ENCODE assay signal across 8 cellular contexts in the genomic region with DNA sequence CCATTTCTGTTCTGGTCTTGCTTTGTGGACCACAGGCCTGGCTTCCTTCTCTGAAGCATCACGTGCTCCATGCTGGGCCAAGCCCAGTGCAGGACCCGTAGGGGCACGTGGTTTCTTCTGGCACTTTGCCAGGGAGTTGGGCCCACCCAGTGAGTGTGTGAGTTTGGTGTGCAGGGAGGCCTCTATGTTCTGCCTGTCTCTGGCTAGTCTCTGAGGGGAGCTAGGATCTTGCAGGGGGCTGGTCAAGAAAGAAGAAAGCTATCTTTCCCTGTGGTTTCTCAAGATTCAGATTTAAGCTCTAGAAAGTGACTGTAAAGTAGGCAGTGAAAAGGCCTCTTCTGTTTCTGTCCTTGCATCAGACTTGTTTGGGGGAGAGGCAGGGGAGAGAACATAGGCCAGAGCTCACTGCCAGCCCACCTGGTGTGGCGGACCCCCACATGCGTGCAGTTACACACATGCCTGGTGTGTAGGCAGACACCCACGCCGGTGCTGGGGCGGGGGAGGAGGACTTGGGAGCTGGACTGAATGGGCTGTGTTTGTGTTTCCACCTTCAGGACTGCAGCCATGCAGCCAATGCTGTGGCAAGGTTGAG. TPM values are rescaled to one million over a fixed set of nuclear protein-coding genes. Genes with fewer than 3 reads are reported as not detected.
DNase-seq lines count a peak whose midpoint lies in the region; ATAC-seq, FAIRE-seq and TF ChIP-seq lines count a peak whose summit lies in the region.

No MANE protein-coding gene starts in this region.

- peak; percentile 62 for DNase-seq in stimulated activated CD4-positive, alpha-beta T cell treated with anti-CD3 and anti-CD28 coated beads, Interleukin-15, amount 100 ng/mL, for 24 hours
- DNase-seq in stimulated activated CD4-positive, alpha-beta T cell treated with anti-CD3 and anti-CD28 coated beads, Interleukin-4, amount 100 ng/mL, for 4 hours: no peak
- no peak for DNase-seq in activated T-helper 2 cell treated with anti-CD3 and anti-CD28 coated beads, Interferon-gamma antibody, Interleukin-2, Interleukin-4, amounts not matched to agents 10 μg/mL and 5 μg/mL and 100 μg/mL, durations not matched to agents 14 hours and 24 hours and 36 hours (ENCODE audit: low spot score)
- DNase-seq in left ventricle myocardium inferior: peak; percentile 67
- no peak for DNase-seq in small intestine
- no peak for DNase-seq in NCI-H2029 treated with DMSO at 0.1 percent for 48 hours (lab: John Stamatoyannopoulos, UW)
- no peak for DNase-seq in frontal cortex (ENCODE audit: low spot score in 2 of 2)

- ATAC-seq in HG02884 (IDR thresholded peaks at IDR 0.05; ENCODE audit: unreplicated experiment): no peak

- H3K27ac ChIP-seq in left ventricle myocardium inferior (replicated peaks) (peak overlapping the region; percentile 79), small intestine (ENCODE audit: low read depth in 1 of 2, low read length in 1 of 2) (peak overlapping the region; percentile 12 to 41)

- intact Hi-C loops in activated T-helper 2 cell treated with anti-CD3 and anti-CD28 coated beads, Interferon-gamma antibody, Interleukin-2, Interleukin-4, amounts not matched to agents 10 μg/mL and 5 μg/mL and 100 μg/mL, durations not matched to agents 14 hours and 24 hours and 36 hours (cut with micrococcal nuclease): no loop called here
- intact Hi-C loops in left ventricle myocardium inferior (cut with micrococcal nuclease): no loop called here

- peaks cover 31% of the 10 kb centered on the region for H3K36me3 ChIP-seq in left ventricle myocardium inferior
- H3K36me3 ChIP-seq in small intestine (ENCODE audit: control insufficient read depth in 2 of 2, insufficient read depth in 2 of 2, low read length in 2 of 2): peaks cover 5 to 21% of the 10 kb centered on the region in 2 donors

- no peak overlapping the region for H3K4me3 Mint-ChIP-seq in activated T-helper 2 cell treated with anti-CD3 and anti-CD28 coated beads, Interferon-gamma antibody, Interleukin-2, Interleukin-4, amounts not matched to agents 10 μg/mL and 5 μg/mL and 100 μg/mL, durations not matched to agents 14 hours and 24 hours and 36 hours (ENCODE audit: low read depth)

- H3K27ac Mint-ChIP-seq in activated T-helper 2 cell treated with anti-CD3 and anti-CD28 coated beads, Interferon-gamma antibody, Interleukin-2, Interleukin-4, amounts not matched to agents 10 μg/mL and 5 μg/mL and 100 μg/mL, durations not matched to agents 14 hours and 24 hours and 36 hours: peak overlapping the region; percentile 51

- H3K9me3 Mint-ChIP-seq in activated T-helper 2 cell treated with anti-CD3 and anti-CD28 coated beads, Interferon-gamma antibody, Interleukin-2, Interleukin-4, amounts not matched to agents 10 μg/mL and 5 μg/mL and 100 μg/mL, durations not matched to agents 14 hours and 24 hours and 36 hours: no peaks in the 10 kb centered on the region

- no peaks in the 10 kb centered on the region for H3K9me3 ChIP-seq in left ventricle myocardium inferior (replicated peaks)
- no peaks in the 10 kb centered on the region for H3K9me3 ChIP-seq in small intestine (ENCODE audit: control insufficient read depth, low read depth)

- peaks cover 82% of the 10 kb centered on the region for H3K36me3 Mint-ChIP-seq in activated T-helper 2 cell treated with anti-CD3 and anti-CD28 coated beads, Interferon-gamma antibody, Interleukin-2, Interleukin-4, amounts not matched to agents 10 μg/mL and 5 μg/mL and 100 μg/mL, durations not matched to agents 14 hours and 24 hours and 36 hours (ENCODE audit: low read depth)

- TF ChIP-seq CTCF in left ventricle myocardium inferior (IDR thresholded peaks at IDR 0.05; ENCODE audit: borderline replicate concordance): no peak

- H3K27me3 ChIP-seq in left ventricle myocardium inferior (ENCODE audit: low read depth): no peaks in the 10 kb centered on the region
- H3K27me3 ChIP-seq in small intestine (ENCODE audit: control insufficient read depth in 2 of 2, insufficient read depth in 2 of 2, low read length in 2 of 2): no peaks in the 10 kb centered on the region

- peaks cover 100% of the 10 kb centered on the region for H3K4me1 ChIP-seq in left ventricle myocardium inferior
- H3K4me1 ChIP-seq in small intestine (ENCODE audit: control insufficient read depth in 2 of 2, insufficient read depth in 1 of 2, low read depth in 1 of 2, low read length in 1 of 2): peaks cover 30 to 35% of the 10 kb centered on the region in 2 donors

- peaks cover 72% of the 10 kb centered on the region for H3K4me1 Mint-ChIP-seq in activated T-helper 2 cell treated with anti-CD3 and anti-CD28 coated beads, Interferon-gamma antibody, Interleukin-2, Interleukin-4, amounts not matched to agents 10 μg/mL and 5 μg/mL and 100 μg/mL, durations not matched to agents 14 hours and 24 hours and 36 hours (ENCODE audit: low read depth)

- WGBS in small intestine, 3 donors: 27 to 43% (median 40%) methylated on average over 8 of the region's 8 CpGs

- no peaks in the 10 kb centered on the region for H3K27me3 Mint-ChIP-seq in activated T-helper 2 cell treated with anti-CD3 and anti-CD28 coated beads, Interferon-gamma antibody, Interleukin-2, Interleukin-4, amounts not matched to agents 10 μg/mL and 5 μg/mL and 100 μg/mL, durations not matched to agents 14 hours and 24 hours and 36 hours (ENCODE audit: low read depth)

- H3K4me3 ChIP-seq in left ventricle myocardium inferior (peak overlapping the region; percentile 27), small intestine (ENCODE audit: low read depth in 1 of 2, low read length in 2 of 2) (no peak overlapping the region)

- FAIRE-seq in small intestine (lab: Jason Lieb, UNC) (no peak), frontal cortex (lab: Jason Lieb, UNC) (no peak)

RNA-seq across cellular contexts. Expression of a gene that starts 11.8 kb away (rescaled TPM):
- 151 and 156 TPM in 2 replicates for total RNA-seq in activated T-helper 2 cell treated with anti-CD3 and anti-CD28 coated beads, Interferon-gamma antibody, Interleukin-2, Interleukin-4, amounts not matched to agents 10 μg/mL and 5 μg/mL and 100 μg/mL, durations not matched to agents 14 hours and 24 hours and 36 hours
- total RNA-seq in left ventricle myocardium inferior: 29.4 TPM
- 100 to 1,000 TPM; 152 to 257 (median 213) TPM for polyA plus RNA-seq in small intestine
- total RNA-seq in frontal cortex: 44.0 TPM

RNA-seq across cellular contexts. Expression of a gene that starts 28.2 kb away (rescaled TPM):
- total RNA-seq in activated T-helper 2 cell treated with anti-CD3 and anti-CD28 coated beads, Interferon-gamma antibody, Interleukin-2, Interleukin-4, amounts not matched to agents 10 μg/mL and 5 μg/mL and 100 μg/mL, durations not matched to agents 14 hours and 24 hours and 36 hours: 1,775 and 1,796 TPM in 2 replicates
- total RNA-seq in left ventricle myocardium inferior (760 TPM), frontal cortex (1,517 TPM)
- polyA plus RNA-seq in small intestine: 1,000 to 10,000 TPM; 1,251 to 3,207 (median 2,524) TPM

RNA-seq across cellular contexts. Expression of a gene that starts 56.6 kb away (rescaled TPM):
- total RNA-seq in activated T-helper 2 cell treated with anti-CD3 and anti-CD28 coated beads, Interferon-gamma antibody, Interleukin-2, Interleukin-4, amounts not matched to agents 10 μg/mL and 5 μg/mL and 100 μg/mL, durations not matched to agents 14 hours and 24 hours and 36 hours: 23.0 and 26.4 TPM in 2 replicates
- total RNA-seq in left ventricle myocardium inferior: 8.7 TPM
- 10 to 100 TPM; 12.6 to 61.1 (median 45.7) TPM for polyA plus RNA-seq in small intestine
- 9.4 TPM for total RNA-seq in frontal cortex

Comparison
In these comparisons a context has a peak if more than half of its experiments do, and no peak if none do; other contexts are left out.
1. DNase-seq: peak in stimulated activated CD4-positive, alpha-beta T cell treated with anti-CD3 and anti-CD28 coated beads, Interleukin-15, amount 100 ng/mL, for 24 hours (single experiment) and left ventricle myocardium inferior (single experiment); none in stimulated activated CD4-positive, alpha-beta T cell treated with anti-CD3 and anti-CD28 coated beads, Interleukin-4, amount 100 ng/mL, for 4 hours (0 of 2), activated T-helper 2 cell treated with anti-CD3 and anti-CD28 coated beads, Interferon-gamma antibody, Interleukin-2, Interleukin-4, amounts not matched to agents 10 μg/mL and 5 μg/mL and 100 μg/mL, durations not matched to agents 14 hours and 24 hours and 36 hours (single experiment), small intestine (single experiment), NCI-H2029 treated with DMSO at 0.1 percent for 48 hours (single experiment) and frontal cortex (0 of 2).